14 cellular contexts compared by ENCODE assay signal in the genomic region with DNA sequence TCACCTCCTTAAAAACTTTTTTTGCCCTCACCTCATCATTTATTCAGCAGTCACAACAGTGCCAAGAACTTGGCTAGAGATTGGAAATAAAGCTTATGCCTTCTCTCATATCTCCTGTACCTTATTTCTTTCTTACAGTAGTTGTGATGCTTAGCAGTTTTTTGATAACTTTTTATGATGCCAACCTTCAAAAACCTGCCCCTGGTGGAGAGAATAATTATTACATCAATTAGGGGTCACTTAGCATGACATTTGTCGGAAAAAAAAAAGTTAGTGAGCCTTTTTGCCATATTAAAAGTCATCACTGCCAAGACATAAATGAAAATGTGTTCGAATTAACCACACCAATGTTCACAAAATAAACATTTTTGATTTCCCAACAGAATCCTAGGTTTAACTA.
DNase-seq lines count a peak whose midpoint lies in the region; ATAC-seq and TF ChIP-seq lines count a peak whose summit lies in the region.
"Had no signal": no experiment of that assay in that cellular context is flagged by ENCODE, and none has a peak within 500 bp of the region (broad histone marks: within the 10 kb centered on the region; RNA-seq: fewer than 3 reads in every experiment).

No MANE protein-coding gene starts in this region.

- H3K4me3 ChIP-seq in NB4 (ENCODE audit: low read depth, low read length) (no peak overlapping the region), epithelial cell of esophagus (ENCODE audit: low read length) (no peak overlapping the region), psoas muscle (no peak overlapping the region)
- H3K4me3 ChIP-seq: vagina had no signal

- TF ChIP-seq POLR2A in NB4 (IDR thresholded peaks at IDR 0.05; ENCODE audit: extremely low read depth, insufficient read length), result no peak

- H3K27ac ChIP-seq in psoas muscle, result no peak overlapping the region
- H3K27ac ChIP-seq: vagina had no signal

- H3K9me3 ChIP-seq in psoas muscle, result no peaks in the 10 kb centered on the region
- H3K9me3 ChIP-seq: vagina had no signal

- intact Hi-C loops in psoas muscle (cut with DNase I), result no loop called here

- DNase-seq in SKM-1 treated with dmso at 0.1 percent for 144 hours (lab: John Stamatoyannopoulos, UW; ENCODE audit: unreplicated experiment), result peak; percentile 1
- no peak for DNase-seq in SKM-1 (lab: John Stamatoyannopoulos, UW; ENCODE audit: unreplicated experiment)
- peak; percentile 5 for DNase-seq in NB4 (ENCODE audit: low read depth)
- DNase-seq in epithelial cell of esophagus (ENCODE audit: low read depth), result peak; percentile 1
- DNase-seq in psoas muscle, result no peak
- DNase-seq in NCI-H510A (lab: John Stamatoyannopoulos, UW), result no peak
- DNase-seq in SW 1271 (lab: John Stamatoyannopoulos, UW), result no peak
- DNase-seq: activated CD4-positive, alpha-beta T cell treated with anti-CD3 and anti-CD28 coated beads, Interleukin-2, amount 10 ng/mL, durations not matched to agents 7 days and 5 days; activated effector memory CD4-positive, alpha-beta T cell treated with anti-CD3 and anti-CD28 coated beads, Interleukin-2, amount 50 U/mL, for 16 hours; central memory CD4-positive, alpha-beta T cell; NCI-H446 had no signal

- H3K36me3 ChIP-seq in psoas muscle (ENCODE audit: insufficient read depth in 1 of 2, low read depth in 1 of 2), result no peaks in the 10 kb centered on the region
- H3K36me3 ChIP-seq: vagina had no signal

- 79 to 90% (median 86%) methylated on average over 2 of the region's 2 CpGs for WGBS in psoas muscle, 3 donors

- peaks cover 4% of the 10 kb centered on the region for H3K4me1 ChIP-seq in psoas muscle
- H3K4me1 ChIP-seq: vagina had no signal

- TF ChIP-seq CTCF in NB4 (IDR thresholded peaks at IDR 0.05; ENCODE audit: low read depth, low read length) (peak; percentile 12), epithelial cell of esophagus (IDR thresholded peaks at IDR 0.05; ENCODE audit: insufficient read depth, low read depth, low read length, missing control alignments) (no peak), psoas muscle (IDR thresholded peaks at IDR 0.05) (peak; percentile 32)

- H3K27me3 ChIP-seq in psoas muscle (ENCODE audit: insufficient read depth in 3 of 3, low read length in 2 of 3), result no peaks in the 10 kb centered on the region
- H3K27me3 ChIP-seq: vagina had no signal

- ATAC-seq in psoas muscle (no peak), GM21447 (IDR thresholded peaks at IDR 0.05; ENCODE audit: unreplicated experiment) (no peak)
- ATAC-seq: esophagus mucosa had no signal

Comparison
In these comparisons a context has a peak if more than half of its experiments do, and no peak if none do; other contexts are left out.
1. DNase-seq: peak in SKM-1 treated with dmso at 0.1 percent for 144 hours (single experiment), NB4 (single experiment) and epithelial cell of esophagus (single experiment); none in SKM-1 (single experiment), psoas muscle (0 of 2), NCI-H510A (single experiment) and SW 1271 (0 of 2).